Comparison of ENCODE assay signal across 10 cellular contexts in the genomic region with DNA sequence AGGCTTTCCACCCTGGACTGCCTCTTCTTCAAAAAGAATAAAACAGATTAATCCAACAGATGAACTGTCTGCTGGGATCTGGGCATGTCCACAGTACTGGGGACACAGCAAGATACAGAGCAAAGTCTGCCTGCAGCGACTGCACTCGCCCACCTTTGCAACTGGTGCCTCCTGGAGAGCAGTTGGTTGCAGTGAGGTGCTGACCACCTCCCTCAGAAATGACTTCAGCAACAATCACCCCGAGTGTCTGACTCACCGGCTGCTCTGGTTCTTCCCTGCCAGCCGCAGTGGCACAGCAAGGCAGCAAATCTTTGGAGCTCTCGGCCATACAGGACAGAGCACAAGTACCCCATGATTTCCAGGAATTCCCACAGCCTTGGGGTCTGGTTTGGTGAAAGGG.
DNase-seq lines count a peak whose midpoint lies in the region; ATAC-seq and TF ChIP-seq lines count a peak whose summit lies in the region.
"Had no signal": no experiment of that assay in that cellular context is flagged by ENCODE, and none has a peak within 500 bp of the region (broad histone marks: within the 10 kb centered on the region; RNA-seq: fewer than 3 reads in every experiment).

No MANE protein-coding gene starts in this region.

- peaks cover 64% of the 10 kb centered on the region for H3K4me1 Mint-ChIP-seq in activated CD4-positive, alpha-beta T cell treated with anti-CD3 and anti-CD28 coated beads, Interleukin-2, amount 10 ng/mL, durations not matched to agents 24 days and 14 days

- H3F3A ChIP-seq in PC-9 (ENCODE audit: insufficient read depth, low read depth) = peaks cover 45% of the 10 kb centered on the region
- H3F3A ChIP-seq in smooth muscle cell (ENCODE audit: low read depth) = peaks cover 9% of the 10 kb centered on the region

- peak overlapping the region; percentile 1 for H3K9ac ChIP-seq in smooth muscle cell (ENCODE audit: low read depth)

- H2AFZ ChIP-seq in PC-9 = no peak overlapping the region
- no peak overlapping the region for H2AFZ ChIP-seq in smooth muscle cell (ENCODE audit: low read depth)

- POLR2A ChIA-PET in PC-9 (lab: Charles Lee; ENCODE audit: unreplicated experiment) = interaction anchor here (0.6 kb wide), 1 partner anchor 315 kb away, joined by 4 read pairs; no protein-coding TSS in a partner anchor

- H3K4me3 ChIP-seq in PC-9 = peak overlapping the region; percentile 10; the same call in 1 of the 2 replicates
- no peak overlapping the region for H3K4me3 ChIP-seq in esophagus (ENCODE audit: low read depth in 1 of 2, low read length in 2 of 2)
- H3K4me3 ChIP-seq in smooth muscle cell = no peak overlapping the region
- H3K4me3 ChIP-seq in heart right ventricle = no peak overlapping the region
- H3K4me3 ChIP-seq in vagina = no peak overlapping the region

- H3K36me3 ChIP-seq in PC-9 (ENCODE audit: low read depth) (0 out of 2 replicates have a peak, but pooled peaks cover 4% of the 10 kb centered on the region), esophagus (ENCODE audit: control insufficient read depth in 2 of 2, insufficient read depth in 2 of 2, low read length in 1 of 2) (no peaks in the 10 kb centered on the region), smooth muscle cell (ENCODE audit: low read depth) (no peaks in the 10 kb centered on the region), heart right ventricle (no peaks in the 10 kb centered on the region), vagina (no peaks in the 10 kb centered on the region)

- TF ChIP-seq CTCF in PC-9 (conservative IDR thresholded peaks at IDR 0.05) (no peak), smooth muscle cell (IDR thresholded peaks at IDR 0.05; ENCODE audit: borderline replicate concordance, insufficient read depth, poor library complexity, severe bottlenecking) (no peak), heart right ventricle (IDR thresholded peaks at IDR 0.05) (no peak), vagina (IDR thresholded peaks at IDR 0.05) (no peak)

- WGBS in esophagus, 2 donors = 73 to 88% methylated on average over 6 of the region's 6 CpGs
- 40% methylated on average over 6 of the region's 6 CpGs for WGBS in smooth muscle cell (ENCODE audit: low lambda C conversion rate)
- WGBS in heart right ventricle, 2 donors = 91 to 94% methylated on average over 6 of the region's 6 CpGs

- no peaks in the 10 kb centered on the region for H3K27me3 ChIP-seq in PC-9 (ENCODE audit: insufficient read depth, low read depth)
- no peaks in the 10 kb centered on the region for H3K27me3 ChIP-seq in esophagus (ENCODE audit: control insufficient read depth in 1 of 2, insufficient read depth in 2 of 2, low read length in 2 of 2)
- no peaks in the 10 kb centered on the region for H3K27me3 ChIP-seq in smooth muscle cell (ENCODE audit: low read depth)
- H3K27me3 ChIP-seq in heart right ventricle = no peaks in the 10 kb centered on the region
- no peaks in the 10 kb centered on the region for H3K27me3 ChIP-seq in vagina

- H3K9me2 ChIP-seq in PC-9 (ENCODE audit: insufficient read depth) = no peaks in the 10 kb centered on the region

- H4K20me1 ChIP-seq in PC-9 (ENCODE audit: insufficient read depth) (no peaks in the 10 kb centered on the region), smooth muscle cell (ENCODE audit: low read depth) (no peaks in the 10 kb centered on the region)

- H3K4me2 ChIP-seq in PC-9 (peak overlapping the region; percentile 53), smooth muscle cell (no peak overlapping the region)

- peak overlapping the region; percentile 78 for H3K27ac ChIP-seq in PC-9
- peak overlapping the region; percentile 60 to 81 for H3K27ac ChIP-seq in esophagus (ENCODE audit: low read depth in 2 of 2, low read length in 1 of 2)
- H3K27ac ChIP-seq in smooth muscle cell (ENCODE audit: low read depth) = peak overlapping the region; percentile 75
- no peak overlapping the region for H3K27ac ChIP-seq in heart right ventricle
- no peak overlapping the region for H3K27ac ChIP-seq in vagina

- H3K79me2 ChIP-seq in PC-9 (ENCODE audit: low read depth) (no peaks in the 10 kb centered on the region; the same call in 1 of the 2 replicates), smooth muscle cell (ENCODE audit: low read depth) (no peaks in the 10 kb centered on the region)

- peak overlapping the region; percentile 73 for H3K27ac Mint-ChIP-seq in activated CD4-positive, alpha-beta T cell treated with anti-CD3 and anti-CD28 coated beads, Interleukin-2, amount 10 ng/mL, durations not matched to agents 24 days and 14 days

- no peak for TF ChIP-seq POLR2A in vagina (IDR thresholded peaks at IDR 0.05)

- H3K4me1 ChIP-seq in PC-9 (replicated peaks; ENCODE audit: insufficient read depth) (peaks cover 75% of the 10 kb centered on the region), esophagus (ENCODE audit: control insufficient read depth in 2 of 2, insufficient read depth in 2 of 2, low read length in 1 of 2) (peaks cover 13 to 35% of the 10 kb centered on the region in 2 donors), smooth muscle cell (ENCODE audit: low read depth) (peaks cover 32% of the 10 kb centered on the region), heart right ventricle (peaks cover 0 to 53% (median 9%) of the 10 kb centered on the region in 9 donors), vagina (peaks cover 19% of the 10 kb centered on the region)

- no peaks in the 10 kb centered on the region for H3K9me3 Mint-ChIP-seq in activated CD4-positive, alpha-beta T cell treated with anti-CD3 and anti-CD28 coated beads, Interleukin-2, amount 10 ng/mL, durations not matched to agents 24 days and 14 days
- H3K9me3 Mint-ChIP-seq: naive B cell had no signal

- no peaks in the 10 kb centered on the region for H3K27me3 Mint-ChIP-seq in activated CD4-positive, alpha-beta T cell treated with anti-CD3 and anti-CD28 coated beads, Interleukin-2, amount 10 ng/mL, durations not matched to agents 24 days and 14 days

- H3K9me3 ChIP-seq in PC-9 (ENCODE audit: insufficient read depth, low read depth) (no peaks in the 10 kb centered on the region; the same call in 1 of the 2 replicates), esophagus (ENCODE audit: control insufficient read depth in 2 of 2, insufficient read depth in 1 of 2, low read depth in 1 of 2, low read length in 1 of 2) (no peaks in the 10 kb centered on the region), smooth muscle cell (replicated peaks; ENCODE audit: low read depth) (no peaks in the 10 kb centered on the region), heart right ventricle (no peaks in the 10 kb centered on the region), vagina (no peaks in the 10 kb centered on the region)

- intact Hi-C loops in activated CD4-positive, alpha-beta T cell treated with anti-CD3 and anti-CD28 coated beads, Interleukin-2, amount 10 ng/mL, durations not matched to agents 24 days and 14 days (cut with micrococcal nuclease) = loop anchor here (10.0 kb wide), 2 partner anchors 219 to 849 kb away; no protein-coding TSS in a partner anchor
- intact Hi-C loops in PC-9 (cut with micrococcal nuclease; ENCODE audit: unreplicated experiment) (loop anchor here (10.0 kb wide), 1 partner anchor 959 kb away; no protein-coding TSS in a partner anchor), heart right ventricle (cut with DNase I) (loop anchor here in 4 of 10 donors (5.0 to 10.0 kb wide), 2 partner anchors 582 to 589 kb away; a partner anchor contains a TSS), vagina (cut with DNase I) (no loop called here)

- ATAC-seq in heart right ventricle = no peak

- BruUV-seq in PC-9 (replicated peaks; lab: Mats Ljungman, UMichigan) = no TSS peak

- peak overlapping the region; percentile 26 for H3K4me3 Mint-ChIP-seq in activated CD4-positive, alpha-beta T cell treated with anti-CD3 and anti-CD28 coated beads, Interleukin-2, amount 10 ng/mL, durations not matched to agents 24 days and 14 days
- H3K4me3 Mint-ChIP-seq: naive B cell had no signal

- DNase-seq in activated CD4-positive, alpha-beta T cell treated with anti-CD3 and anti-CD28 coated beads, Interleukin-2, amount 10 ng/mL, durations not matched to agents 24 days and 14 days = no peak
- no peak for DNase-seq in activated CD4-positive, alpha-beta T cell treated with anti-CD3 and anti-CD28 coated beads, Interleukin-2, amount 50 U/mL, for 4 hours
- DNase-seq in PC-9 = peak; percentile 55 to 76
- DNase-seq in smooth muscle cell (lab: John Stamatoyannopoulos, UW; ENCODE audit: unreplicated experiment) = no peak
- no peak for DNase-seq in AML-193 (lab: John Stamatoyannopoulos, UW)
- no peak for DNase-seq in heart right ventricle
- no peak for DNase-seq in vagina (ENCODE audit: extremely low spot score in 2 of 2)
- DNase-seq: erythroblast, naive B cell had no signal

- CTCF ChIA-PET in PC-9 (lab: Charles Lee) = interaction anchor here (0.7 kb wide), 1 partner anchor 39 kb away, joined by 9 read pairs; no protein-coding TSS in a partner anchor

- H3K36me3 Mint-ChIP-seq in activated CD4-positive, alpha-beta T cell treated with anti-CD3 and anti-CD28 coated beads, Interleukin-2, amount 10 ng/mL, durations not matched to agents 24 days and 14 days (ENCODE audit: low read depth) = peaks cover 3% of the 10 kb centered on the region
- H3K36me3 Mint-ChIP-seq: naive B cell had no signal

Comparison
In these comparisons a context has a peak if more than half of its experiments do, and no peak if none do; other contexts are left out.
1. DNase-seq: peak in PC-9 (2 of 2); none in activated CD4-positive, alpha-beta T cell treated with anti-CD3 and anti-CD28 coated beads, Interleukin-2, amount 10 ng/mL, durations not matched to agents 24 days and 14 days (single experiment), activated CD4-positive, alpha-beta T cell treated with anti-CD3 and anti-CD28 coated beads, Interleukin-2, amount 50 U/mL, for 4 hours (0 of 2), smooth muscle cell (single experiment), AML-193 (0 of 2), heart right ventricle (0 of 2) and vagina (0 of 2).
2. H3K27ac ChIP-seq: peak in PC-9 (single experiment), esophagus (2 of 2) and smooth muscle cell (single experiment); none in heart right ventricle (0 of 10) and vagina (single experiment).